ENCODE assay signal across 28 cellular contexts in genomic region chr15:57391537-57391936, GRCh38. TPM values are rescaled to one million over a fixed set of nuclear protein-coding genes. Genes with fewer than 3 reads are reported as not detected.
"Had no signal": no experiment of that assay in that cellular context is flagged by ENCODE, and none has a peak within 500 bp of the region (broad histone marks: within the 10 kb centered on the region; RNA-seq: fewer than 3 reads in every experiment).

No MANE protein-coding gene starts in this region.

- H3K27me3 Mint-ChIP-seq: activated naive CD8-positive, alpha-beta T cell had no signal

- FAIRE-seq: astrocyte had no signal

- H3K4me1 Mint-ChIP-seq: activated CD4-positive, alpha-beta memory T cell treated with anti-CD3 and anti-CD28 coated beads, Interleukin-2, amount 10 ng/mL, durations not matched to agents 7 days and 5 days; activated CD4-positive, alpha-beta T cell treated with anti-CD3 and anti-CD28 coated beads for 36 hours; activated T-helper 17 cell treated with anti-CD3 and anti-CD28 coated beads, Interleukin-2, amount 50 U/mL, for 72 hours; central memory CD8-positive, alpha-beta T cell had no signal

- H3K9me3 Mint-ChIP-seq: activated CD4-positive, alpha-beta memory T cell treated with anti-CD3 and anti-CD28 coated beads, Interleukin-2, amount 10 ng/mL, durations not matched to agents 7 days and 5 days; activated naive CD4-positive, alpha-beta T cell treated with anti-CD3 and anti-CD28 coated beads for 36 hours; activated T-helper 17 cell treated with anti-CD3 and anti-CD28 coated beads, Interleukin-2, amount 50 U/mL, for 72 hours; central memory CD8-positive, alpha-beta T cell had no signal

- H3K36me3 Mint-ChIP-seq: activated naive CD8-positive, alpha-beta T cell; brain had no signal

- H3K4me3 Mint-ChIP-seq: activated CD4-positive, alpha-beta memory T cell treated with anti-CD3 and anti-CD28 coated beads, Interleukin-2, amount 10 ng/mL, durations not matched to agents 7 days and 5 days; activated CD4-positive, alpha-beta T cell treated with anti-CD3 and anti-CD28 coated beads for 36 hours; activated naive CD4-positive, alpha-beta T cell treated with anti-CD3 and anti-CD28 coated beads for 36 hours; activated naive CD8-positive, alpha-beta T cell; activated T-helper 17 cell treated with anti-CD3 and anti-CD28 coated beads, Interleukin-2, amount 50 U/mL, for 72 hours; brain; central memory CD8-positive, alpha-beta T cell had no signal

- DNase-seq: activated CD4-positive, alpha-beta memory T cell treated with anti-CD3 and anti-CD28 coated beads, Interleukin-2, amount 10 ng/mL, durations not matched to agents 7 days and 5 days; activated CD4-positive, alpha-beta T cell treated with anti-CD3 and anti-CD28 coated beads for 36 hours; activated CD4-positive, alpha-beta T cell treated with anti-CD3 and anti-CD28 coated beads, Interleukin-2, amount 50 U/mL, for 1 hour; activated gamma-delta T cell; activated naive CD4-positive, alpha-beta T cell treated with anti-CD3 and anti-CD28 coated beads for 36 hours; activated T-cell treated with anti-CD3 and anti-CD28 coated beads for 4 hours; activated T-cell treated with anti-CD3 and anti-CD28 coated beads, Interleukin-2, amount 50 U/mL, for 48 hours; amygdala; NCI-H1092 treated with DMSO at 0.1 percent for 48 hours; NCI-H1417 treated with DMSO at 0.1 percent for 48 hours; NCI-H1694; NCI-H2029; NCI-H2107; NCI-H2171 treated with DMSO at 0.1 percent for 48 hours; NCI-H226; NCI-H510A; NCI-H526 treated with DMSO at 0.1 percent for 48 hours; NCI-H82; SIG-M5; T-helper 2 cell; T1000 had no signal

- H3K27ac Mint-ChIP-seq: activated CD4-positive, alpha-beta memory T cell treated with anti-CD3 and anti-CD28 coated beads, Interleukin-2, amount 10 ng/mL, durations not matched to agents 7 days and 5 days; activated CD4-positive, alpha-beta T cell treated with anti-CD3 and anti-CD28 coated beads for 36 hours; activated naive CD4-positive, alpha-beta T cell treated with anti-CD3 and anti-CD28 coated beads for 36 hours; activated naive CD8-positive, alpha-beta T cell; activated T-helper 17 cell treated with anti-CD3 and anti-CD28 coated beads, Interleukin-2, amount 50 U/mL, for 72 hours had no signal

- ATAC-seq: activated CD4-positive, alpha-beta T cell treated with anti-CD3 and anti-CD28 coated beads for 36 hours; activated T-helper 17 cell treated with anti-CD3 and anti-CD28 coated beads, Interleukin-2, amount 50 U/mL, for 72 hours had no signal

- H3K27ac ChIP-seq: VCaP had no signal

RNA-seq across cellular contexts. Expression of gene CGNL1, which starts 15.2 kb away (rescaled TPM):
- total RNA-seq: activated CD4-positive, alpha-beta memory T cell treated with anti-CD3 and anti-CD28 coated beads, Interleukin-2, amount 10 ng/mL, durations not matched to agents 7 days and 5 days; activated CD4-positive, alpha-beta T cell treated with anti-CD3 and anti-CD28 coated beads for 36 hours; activated CD8-positive, alpha-beta memory T cell treated with anti-CD3 and anti-CD28 coated beads for 36 hours; activated naive CD4-positive, alpha-beta T cell treated with anti-CD3 and anti-CD28 coated beads for 36 hours; activated T-helper 17 cell treated with anti-CD3 and anti-CD28 coated beads, Interleukin-2, amount 50 U/mL, for 72 hours had no signal
